8 cellular contexts compared by ENCODE assay signal in genomic region chr10:68871731-68872342, GRCh38. TPM values are rescaled to one million over a fixed set of nuclear protein-coding genes. Genes with fewer than 3 reads are reported as not detected.
DNase-seq lines count a peak whose midpoint lies in the region; ATAC-seq, FAIRE-seq and TF ChIP-seq lines count a peak whose summit lies in the region.

No MANE protein-coding gene starts in this region.

- peak overlapping the region; percentile 54; the same call in 1 of the 2 replicates for H3K4me2 ChIP-seq in HepG2 (ENCODE audit: low read depth, low read length)

- H2AFZ ChIP-seq in HepG2 (ENCODE audit: low read length): no peak overlapping the region

- H3K79me2 ChIP-seq in HepG2 (ENCODE audit: insufficient read depth, low read length): no peaks in the 10 kb centered on the region

- no peak for TF ChIP-seq RAD21 in HepG2 (CRISPR knock-in tag; IDR thresholded peaks at IDR 0.05)

- 65% methylated on average over 5 of the region's 5 CpGs for WGBS in HepG2 (ENCODE audit: low lambda C conversion rate)

- TF ChIP-seq EP300 in HepG2 (IDR thresholded peaks at IDR 0.05; ENCODE audit: low read depth in 2 of 2, low read length in 2 of 2) (no peak), HepG2 (CRISPR knock-in tag; IDR thresholded peaks at IDR 0.05; ENCODE audit: borderline replicate concordance) (no peak)

- no peak for TF ChIP-seq POLR2A in HepG2 (IDR thresholded peaks at IDR 0.05; ENCODE audit: insufficient read depth in 1 of 2, low read depth in 2 of 2, low read length in 2 of 2)

- H3K27me3 ChIP-seq in adipocyte (replicated peaks; ENCODE audit: control insufficient read depth, insufficient read depth, low read length) (no peaks in the 10 kb centered on the region), HepG2 (ENCODE audit: control insufficient read depth in 1 of 2, insufficient read depth in 2 of 2, low read length in 2 of 2) (no peaks in the 10 kb centered on the region)

- H3K9me3 ChIP-seq in adipocyte (ENCODE audit: control insufficient read depth, low read length): peaks cover 8% of the 10 kb centered on the region
- H3K9me3 ChIP-seq in HepG2 (ENCODE audit: low read length): peaks cover 8% of the 10 kb centered on the region; the same call in 1 of the 2 replicates

- H3K36me3 ChIP-seq in adipocyte (ENCODE audit: control insufficient read depth, insufficient read depth, low read length, severe bottlenecking): no peaks in the 10 kb centered on the region
- no peaks in the 10 kb centered on the region for H3K36me3 ChIP-seq in HepG2 (replicated peaks in 1 of 2; ENCODE audit: control insufficient read depth in 1 of 2, insufficient read depth in 2 of 2, low read length in 2 of 2)

- H3K9ac ChIP-seq in adipocyte (ENCODE audit: low read length): peak overlapping the region; percentile 24
- H3K9ac ChIP-seq in HepG2 (ENCODE audit: insufficient read depth, low read depth, low read length): no peak overlapping the region

- CTCF ChIA-PET in AG04449 (lab: Yijun Ruan, JAX) (interaction anchor here (2.2 kb wide), 1 partner anchor 26 kb away, joined by 6 read pairs; no protein-coding TSS in a partner anchor), HepG2 (lab: Yijun Ruan, JAX; ENCODE audit: low intra/inter-chr PET ratio, low total read pairs) (no interaction called here)

- ATAC-seq in HepG2 (no peak), HG03342 (IDR thresholded peaks at IDR 0.05; ENCODE audit: unreplicated experiment) (no peak)

- FAIRE-seq in HepG2 (lab: Jason Lieb, UNC): no peak

- BruUV-seq in HepG2 (replicated peaks; lab: Mats Ljungman, UMichigan): no TSS peak

- POLR2A ChIA-PET in AG04449 (lab: Yijun Ruan, JAX): no interaction called here
- POLR2A ChIA-PET in HepG2 (lab: Yijun Ruan, JAX): interaction anchor here (1.0 to 2.2 kb wide), 6 partner anchors 20 to 150 kb away, joined by 3 to 26 read pairs (median 5); partner anchors contain the start of genes DDX50 and STOX1

- peak overlapping the region; percentile 63 for H3K27ac ChIP-seq in HepG2 (ENCODE audit: extremely low read length, insufficient read depth, low read length)

- intact Hi-C loops in HepG2 (cut with micrococcal nuclease; ENCODE audit: unreplicated experiment): no loop called here

- DNase-seq in AG04449 (ENCODE audit: low read depth, low spot score): peak; percentile 80
- peak; percentile 85 for DNase-seq in NCI-H1417 treated with DMSO at 0.1 percent for 48 hours (lab: John Stamatoyannopoulos, UW)
- peak; percentile 97 for DNase-seq in adipocyte (ENCODE audit: low read depth)
- peak; percentile 46 for DNase-seq in HepG2 (ENCODE audit: low spot score)
- no peak for DNase-seq in activated gamma-delta T cell treated with Interleukin-2 at 50 U/mL for 16 hours
- DNase-seq in GOT3 (lab: John Stamatoyannopoulos, UW): no peak
- DNase-seq in GM10266 (ENCODE audit: extremely low spot score): no peak

- TF ChIP-seq CTCF in AG04449 (IDR thresholded peaks at IDR 0.05; ENCODE audit: insufficient read depth, low read length, missing control alignments): no peak
- TF ChIP-seq CTCF in HepG2 (CRISPR knock-in tag; IDR thresholded peaks at IDR 0.05): no peak
- no peak for TF ChIP-seq CTCF in GM10266 (IDR thresholded peaks at IDR 0.05; ENCODE audit: control insufficient read depth, insufficient read depth, low read depth, missing control alignments)

- in situ Hi-C loops in HepG2 (cut with HindIII; ENCODE audit: extremely low pct_ligation_motif_present, low pct_unique_long_range_greater_than_20kb): no loop called here

- H3K4me3 ChIP-seq in AG04449 (ENCODE audit: low read depth, low read length) (no peak overlapping the region), adipocyte (ENCODE audit: low read length) (peak overlapping the region; percentile 0), HepG2 (replicated peaks in 1 of 3; ENCODE audit: insufficient read depth in 1 of 3, low read depth in 2 of 3, low read length in 3 of 3) (no peak overlapping the region; a peak in 1 of 6 replicates)

- no peaks in the 10 kb centered on the region for H4K20me1 ChIP-seq in HepG2 (ENCODE audit: insufficient read depth, low read length)

- H3K4me1 ChIP-seq in adipocyte (ENCODE audit: control insufficient read depth, insufficient read depth, low read length) (peaks cover 44% of the 10 kb centered on the region), HepG2 (ENCODE audit: insufficient read depth, low read length) (peaks cover 65% of the 10 kb centered on the region)

TF ChIP-seq in HepG2, 621 proteins besides CTCF, POLR2A, EP300 and RAD21:
- TF ChIP-seq SIX4 (CRISPR knock-in tag; IDR thresholded peaks at IDR 0.05) (peak; percentile 68; the same call in 1 of the 2 replicates), ZNF775 (CRISPR knock-in tag; IDR thresholded peaks at IDR 0.05; ENCODE audit: borderline replicate concordance) (no peak)

RNA-seq across cellular contexts. Expression of gene DDX50, which starts 29.3 kb away (rescaled TPM):
- total RNA-seq in HepG2 (2016; rRNA removed; fragmentation: Illumina TruSeq; extraction: Trizol): 38.2 and 56.3 TPM in 2 replicates
- 16.6 and 20.4 TPM in 2 replicates for total RNA-seq in HepG2 (2016; cell fraction: cytosol; rRNA removed; fragmentation: Illumina TruSeq; extraction: Trizol; ENCODE audit: low read depth)
- 37.0 and 56.8 TPM in 2 replicates for total RNA-seq in HepG2 (2016; cell fraction: insoluble cytoplasmic fraction; rRNA removed; fragmentation: Illumina TruSeq; extraction: Trizol)
- 24.5 and 27.0 TPM in 2 replicates for total RNA-seq in HepG2 (2016; cell fraction: membrane; rRNA removed; fragmentation: Illumina TruSeq; extraction: Trizol)
- total RNA-seq in HepG2 (2016; cell fraction: nucleus; rRNA removed; fragmentation: Illumina TruSeq; extraction: Trizol): 22.3 and 24.6 TPM in 2 replicates
- 15.6 and 19.0 TPM in 2 replicates for polyA plus RNA-seq in HepG2 (2011; rRNA removed)
- 12.3 and 16.8 TPM in 2 replicates for polyA plus RNA-seq in HepG2 (2011; cell fraction: cytosol; rRNA removed)
- polyA plus RNA-seq in HepG2 (2011; cell fraction: nucleus; rRNA removed): 4.8 and 6.0 TPM in 2 replicates
- 20.8 and 24.9 TPM in 2 replicates for polyA plus RNA-seq in HepG2 (2012)
- polyA plus RNA-seq in HepG2 (2016; cell fraction: cytosol; fragmentation: Illumina TruSeq; extraction: Trizol; ENCODE audit: low read depth): 6.2 and 7.1 TPM in 2 replicates
- 36.2 and 40.9 TPM in 2 replicates for polyA plus RNA-seq in HepG2 (2016; cell fraction: insoluble cytoplasmic fraction; fragmentation: Illumina TruSeq; extraction: Trizol; ENCODE audit: low read depth)
- polyA plus RNA-seq in HepG2 (2016; cell fraction: membrane; fragmentation: Illumina TruSeq; extraction: Trizol; ENCODE audit: low read depth): 11.5 and 13.8 TPM in 2 replicates
- 18.0 and 19.8 TPM in 2 replicates for polyA plus RNA-seq in HepG2 (2016; cell fraction: nucleus; fragmentation: Illumina TruSeq; extraction: Trizol; ENCODE audit: insufficient read depth, low read depth)
- 10.3 and 11.2 TPM in 2 replicates for polyA minus RNA-seq in HepG2 (2011; rRNA and poly(A)+ RNA removed; ENCODE audit: low replicate concordance)
- polyA minus RNA-seq in HepG2 (2011; cell fraction: cytosol; rRNA and poly(A)+ RNA removed): 14.9 and 18.9 TPM in 2 replicates
- polyA minus RNA-seq in HepG2 (2011; cell fraction: nucleus; rRNA and poly(A)+ RNA removed): 13.7 and 14.5 TPM in 2 replicates

RNA-seq across cellular contexts. Expression of gene STOX1, which starts 44.5 kb away (rescaled TPM):
- 6.0 and 9.4 TPM in 2 replicates for total RNA-seq in HepG2 (2016; rRNA removed; fragmentation: Illumina TruSeq; extraction: Trizol)
- total RNA-seq in HepG2 (2016; cell fraction: cytosol; rRNA removed; fragmentation: Illumina TruSeq; extraction: Trizol; ENCODE audit: low read depth): 3.1 and 3.8 TPM in 2 replicates
- total RNA-seq in HepG2 (2016; cell fraction: insoluble cytoplasmic fraction; rRNA removed; fragmentation: Illumina TruSeq; extraction: Trizol): 5.8 and 8.1 TPM in 2 replicates
- total RNA-seq in HepG2 (2016; cell fraction: membrane; rRNA removed; fragmentation: Illumina TruSeq; extraction: Trizol): 5.7 and 6.4 TPM in 2 replicates
- 3.4 and 4.5 TPM in 2 replicates for total RNA-seq in HepG2 (2016; cell fraction: nucleus; rRNA removed; fragmentation: Illumina TruSeq; extraction: Trizol)
- 1.8 and 2.5 TPM in 2 replicates for polyA plus RNA-seq in HepG2 (2011; rRNA removed)
- 0.95 and 1.6 TPM in 2 replicates for polyA plus RNA-seq in HepG2 (2011; cell fraction: cytosol; rRNA removed)
- polyA plus RNA-seq in HepG2 (2011; cell fraction: nucleus; rRNA removed): 0.58 and 0.88 TPM in 2 replicates
- polyA plus RNA-seq in HepG2 (2012): 2.4 and 4.0 TPM in 2 replicates
- polyA plus RNA-seq in HepG2 (2016; cell fraction: cytosol; fragmentation: Illumina TruSeq; extraction: Trizol; ENCODE audit: low read depth): 2.3 and 2.4 TPM in 2 replicates
- polyA plus RNA-seq in HepG2 (2016; cell fraction: insoluble cytoplasmic fraction; fragmentation: Illumina TruSeq; extraction: Trizol; ENCODE audit: low read depth): 7.0 and 7.2 TPM in 2 replicates
- polyA plus RNA-seq in HepG2 (2016; cell fraction: membrane; fragmentation: Illumina TruSeq; extraction: Trizol; ENCODE audit: low read depth): 3.8 and 3.9 TPM in 2 replicates
- 4.6 and 5.2 TPM in 2 replicates for polyA plus RNA-seq in HepG2 (2016; cell fraction: nucleus; fragmentation: Illumina TruSeq; extraction: Trizol; ENCODE audit: insufficient read depth, low read depth)
- 1.1 and 1.4 TPM in 2 replicates for polyA minus RNA-seq in HepG2 (2011; rRNA and poly(A)+ RNA removed; ENCODE audit: low replicate concordance)
- polyA minus RNA-seq in HepG2 (2011; cell fraction: cytosol; rRNA and poly(A)+ RNA removed): 3.6 and 3.7 TPM in 2 replicates
- polyA minus RNA-seq in HepG2 (2011; cell fraction: nucleus; rRNA and poly(A)+ RNA removed): 2.2 and 3.5 TPM in 2 replicates

Comparison
In these comparisons a context has a peak if more than half of its experiments do, and no peak if none do; other contexts are left out.
1. DNase-seq: peak in AG04449 (single experiment), NCI-H1417 treated with DMSO at 0.1 percent for 48 hours (single experiment), adipocyte (single experiment) and HepG2 (single experiment); none in activated gamma-delta T cell treated with Interleukin-2 at 50 U/mL for 16 hours (single experiment), GOT3 (single experiment) and GM10266 (single experiment).